ENCODE assay signal across 8 cellular contexts in genomic region chr17:5419959-5420653, GRCh38. TPM values are rescaled to one million over a fixed set of nuclear protein-coding genes. Genes with fewer than 3 reads are reported as not detected.
DNase-seq lines count a peak whose midpoint lies in the region; ATAC-seq and TF ChIP-seq lines count a peak whose summit lies in the region.

TSS of gene RPAIN (plus strand) at chr17:5420182. CDS start at chr17:5420211, 29 bp downstream.

- DNase-seq in NCI-H2227 (lab: John Stamatoyannopoulos, UW; ENCODE audit: unreplicated experiment) (peak; percentile 90), WTC11 (ENCODE audit: low spot score) (peak; percentile 78), cerebellar nuclear complex (lab: John Stamatoyannopoulos, UW) (peak; percentile 74 to 88), kidney tubule cell (ENCODE audit: low spot score) (peak; percentile 90)
- peak; percentile 73 to 77 for DNase-seq in stimulated activated CD4-positive, alpha-beta T cell treated with anti-CD3 and anti-CD28 coated beads, Interleukin-1b, Interleukin-23, amount 100 ng/mL, for 4 hours (ENCODE audit: low read depth in 2 of 2)

- CTCF ChIA-PET in WTC11 (lab: Charles Lee) = interaction anchor here (1.0 to 1.3 kb wide), 4 partner anchors 11 to 66 kb away, joined by 3 to 26 read pairs (median 10); partner anchors contain the start of genes C1QBP, DERL2 and MIS12

- H3K4me3 ChIP-seq in ACC112 (ENCODE audit: low read depth, low read length) = peak within 1 kb of the TSS; percentile 96

- H3K9me3 Mint-ChIP-seq in WTC11 = no peaks in the 10 kb centered on the region

- POLR2A ChIA-PET in WTC11 (lab: Charles Lee) = interaction anchor here (0.6 to 1.7 kb wide), 9 partner anchors 10 to 65 kb away, joined by 3 to 10 read pairs (median 5); partner anchors contain the start of genes C1QBP and DHX33

- H2AFZ ChIP-seq in ACC112 (ENCODE audit: low read length, unreplicated experiment) = peak within 1 kb of the TSS; percentile 94

- H3K4me1 ChIP-seq in ACC112 (ENCODE audit: control insufficient read depth, insufficient read depth, low read length, unreplicated experiment) = peaks cover 24% of the 10 kb centered on the region

- H3K36me3 Mint-ChIP-seq in WTC11 = peaks cover 31% of the 10 kb centered on the region

- no peak for TF ChIP-seq CTCF in WTC11 (IDR thresholded peaks at IDR 0.05)

- no peaks in the 10 kb centered on the region for H3K27me3 Mint-ChIP-seq in WTC11 (ENCODE audit: low read depth)

- H3K79me2 ChIP-seq in ACC112 (ENCODE audit: control insufficient read depth, insufficient read depth, low read length, unreplicated experiment) = peaks cover 40% of the 10 kb centered on the region

- peak within 1 kb of the TSS; percentile 100 for H3K4me3 Mint-ChIP-seq in WTC11

- ATAC-seq in GM18867 (IDR thresholded peaks at IDR 0.05; ENCODE audit: unreplicated experiment) = peak; percentile 45
- ATAC-seq in HG03097 (IDR thresholded peaks at IDR 0.05; ENCODE audit: low FRiP score, unreplicated experiment) = peak; percentile 45
- ATAC-seq in WTC11 = peak; percentile 77

- H3K27me3 ChIP-seq in ACC112 (ENCODE audit: insufficient read depth, low read length) = no peaks in the 10 kb centered on the region

- H3K27ac Mint-ChIP-seq in WTC11 = peak within 1 kb of the TSS; percentile 99

- H3K4me1 Mint-ChIP-seq in WTC11 = peaks cover 11% of the 10 kb centered on the region

- H3K36me3 ChIP-seq in ACC112 (ENCODE audit: insufficient read depth, low read length) = peaks cover 16% of the 10 kb centered on the region; the same call in 1 of the 2 replicates

- peak within 1 kb of the TSS; percentile 56 for H3K27ac ChIP-seq in ACC112 (ENCODE audit: low read depth, low read length)

TF ChIP-seq in WTC11, 78 proteins besides CTCF, POLR2A, EP300 and RAD21:
- TF ChIP-seq ETV6 (CRISPR knock-in tag; IDR thresholded peaks at IDR 0.05) (peak; percentile 68), ZBTB21 (CRISPR knock-in tag; IDR thresholded peaks at IDR 0.05; ENCODE audit: borderline replicate concordance) (no peak), ZNF232 (CRISPR knock-in tag; IDR thresholded peaks at IDR 0.05) (0 out of 2 replicates have a peak, but pooled peaks have one; percentile 54), ARID4B (CRISPR knock-in tag; IDR thresholded peaks at IDR 0.05; ENCODE audit: borderline replicate concordance) (peak; percentile 34; the same call in 1 of the 2 replicates), MAX (CRISPR knock-in tag; IDR thresholded peaks at IDR 0.05) (peak; percentile 71; the same call in 1 of the 2 replicates), FOXK1 (CRISPR knock-in tag; IDR thresholded peaks at IDR 0.05) (peak; percentile 57), FOXJ3 (CRISPR knock-in tag; IDR thresholded peaks at IDR 0.05; ENCODE audit: borderline replicate concordance) (no peak)
TF ChIP-seq in WTC11: peak in this region for 5.

RNA-seq across cellular contexts. Expression of gene RPAIN, which starts in this region (rescaled TPM):
- total RNA-seq in WTC11 (2021) = 67.8 to 69.9 TPM (median 68.4 TPM) in 3 replicates

Comparison
In these comparisons a context has a peak if more than half of its experiments do, and no peak if none do; other contexts are left out.
1. Peak in every context shown above with its lines: DNase-seq, ATAC-seq, H3K4me3 ChIP-seq and H3K27ac ChIP-seq.